In the genomic region with DNA sequence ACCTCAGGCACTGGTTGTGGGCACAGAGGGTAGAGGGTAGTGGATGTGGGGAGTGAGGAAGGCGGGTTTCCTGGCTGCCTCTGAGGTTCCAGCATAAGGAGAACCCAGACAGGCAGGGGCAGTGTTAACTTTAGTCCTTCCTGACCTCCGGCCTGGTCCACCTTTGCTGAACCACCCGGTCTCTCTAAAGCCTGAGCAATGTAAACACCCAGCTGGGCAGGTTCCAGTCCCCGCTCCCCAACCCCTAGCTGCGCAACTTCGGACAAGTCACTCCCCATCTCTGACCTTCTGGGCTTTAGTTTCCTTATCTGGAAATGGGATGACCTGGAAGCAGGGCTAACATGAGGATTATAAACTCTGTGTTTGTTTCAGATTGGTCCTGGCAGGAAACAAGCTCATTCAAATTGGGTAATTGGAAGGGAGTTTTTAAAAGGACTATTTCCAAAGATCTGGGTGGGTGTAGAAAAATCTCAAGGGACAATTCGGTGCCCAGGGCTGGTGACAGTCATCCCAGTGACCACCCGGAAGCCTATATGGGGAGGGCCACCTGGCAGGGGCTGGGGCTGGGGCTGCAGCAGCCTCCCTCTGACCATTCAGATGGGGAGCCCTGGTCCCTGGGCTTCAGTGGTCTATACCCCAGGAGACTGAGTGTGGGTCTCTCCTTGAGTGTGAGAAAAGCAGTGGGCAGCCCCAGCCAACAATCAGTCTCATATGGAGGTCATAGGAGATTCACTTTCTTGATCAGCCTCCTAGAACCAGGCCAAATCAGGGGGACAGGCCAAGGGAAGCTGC, we compare ENCODE assay signal across 33 cellular contexts.
"Had no signal": no experiment of that assay in that cellular context is flagged by ENCODE, and none has a peak within 500 bp of the region (broad histone marks: within the 10 kb centered on the region; RNA-seq: fewer than 3 reads in every experiment).

No MANE protein-coding gene starts in this region.

- H3K27ac ChIP-seq: epithelial cell of prostate, gastroesophageal sphincter, heart right ventricle, parathyroid adenoma, skin epidermis, spleen, testis, tibial artery had no signal

- H3K4me1 Mint-ChIP-seq: immature natural killer cell; naive B cell; stimulated activated memory B cell treated with anti-CD40 and anti-IgM and Interleukin-4, amounts not matched to agents 10 μg/mL and 1 μg/mL and 100 μg/mL, for 72 hours had no signal

- H3K27ac Mint-ChIP-seq: dendritic cell treated with granulocyte-macrophage colony-stimulating factor and Interleukin-4, amounts not matched to agents 40 ng/mL and 50 ng/mL, for 4 days; endodermal cell; immature natural killer cell; memory B cell; mesothelial cell of epicardium; naive B cell; natural killer cell treated with Interleukin-12 subunit alpha and Interleukin-12 subunit beta and Interleukin-15 and Interleukin-18, amount 100 ng/mL, for 72 hours; progenitor cell of endocrine pancreas; stimulated activated memory B cell treated with anti-CD40 and anti-IgM and Interleukin-4, amounts not matched to agents 10 μg/mL and 1 μg/mL and 100 μg/mL, for 72 hours; type B pancreatic cell had no signal

- H3K4me1 ChIP-seq: gastroesophageal sphincter, heart right ventricle, parathyroid adenoma, spleen, testis, tibial artery had no signal

- H3K9me3 ChIP-seq: gastroesophageal sphincter, heart right ventricle, mucosa of descending colon, spleen, testis, tibial artery had no signal

- H3K36me3 Mint-ChIP-seq: immature natural killer cell; memory B cell; mesothelial cell of epicardium; naive B cell; natural killer cell treated with Interleukin-12 subunit alpha and Interleukin-12 subunit beta and Interleukin-15 and Interleukin-18, amount 100 ng/mL, for 72 hours; stimulated activated memory B cell treated with anti-CD40 and anti-IgM and Interleukin-4, amounts not matched to agents 10 μg/mL and 1 μg/mL and 100 μg/mL, for 72 hours; type B pancreatic cell had no signal

- ATAC-seq: esophagus mucosa; gastroesophageal sphincter; heart right ventricle; left colon; left ventricle myocardium superior; mucosa of descending colon; stimulated activated memory B cell treated with anti-CD40 and anti-IgM and Interleukin-4, amounts not matched to agents 10 μg/mL and 1 μg/mL and 100 μg/mL, for 72 hours; stimulated activated naive CD8-positive, alpha-beta T cell treated with anti-CD3 and anti-CD28 coated beads, Interleukin-15, Interleukin-2, amounts not matched to agents 100 U/mL and 50 U/mL, for 24 hours had no signal

- DNase-seq: cerebellar nuclear complex; effector CD8-positive, alpha-beta T cell; endodermal cell; foreskin fibroblast; heart right ventricle; hippocampal formation; immature natural killer cell; islet precursor cell; kidney glomerular epithelial cell; left colon; left ventricle myocardium superior; mucosa of descending colon; naive B cell; spleen; stimulated activated CD4-positive, alpha-beta T cell treated with anti-CD3 and anti-CD28 coated beads, Interleukin-4, amount 100 ng/mL, for 4 hours; stimulated activated naive CD8-positive, alpha-beta T cell treated with anti-CD3 and anti-CD28 coated beads, Interleukin-15, Interleukin-2, amounts not matched to agents 100 U/mL and 50 U/mL, for 24 hours; substantia nigra; testis; tibial artery had no signal

- H3K36me3 ChIP-seq: gastroesophageal sphincter, heart right ventricle, spleen, tibial artery had no signal

- H3K9ac ChIP-seq: parathyroid adenoma had no signal

- H3K4me3 ChIP-seq: gastroesophageal sphincter, heart right ventricle, lung, mucosa of descending colon, skin epidermis, spleen, testis, tibial artery had no signal

- H3K27me3 ChIP-seq: testis had no signal

- H3K9me3 Mint-ChIP-seq: dendritic cell treated with granulocyte-macrophage colony-stimulating factor and Interleukin-4, amounts not matched to agents 40 ng/mL and 50 ng/mL, for 4 days; endodermal cell; immature natural killer cell; memory B cell; mesothelial cell of epicardium; naive B cell; natural killer cell treated with Interleukin-12 subunit alpha and Interleukin-12 subunit beta and Interleukin-15 and Interleukin-18, amount 100 ng/mL, for 72 hours; neural crest cell; type B pancreatic cell had no signal

- H3K4me3 Mint-ChIP-seq: dendritic cell treated with granulocyte-macrophage colony-stimulating factor and Interleukin-4, amounts not matched to agents 40 ng/mL and 50 ng/mL, for 4 days; endodermal cell; immature natural killer cell; memory B cell; mesothelial cell of epicardium; natural killer cell treated with Interleukin-12 subunit alpha and Interleukin-12 subunit beta and Interleukin-15 and Interleukin-18, amount 100 ng/mL, for 72 hours; neural crest cell; stimulated activated memory B cell treated with anti-CD40 and anti-IgM and Interleukin-4, amounts not matched to agents 10 μg/mL and 1 μg/mL and 100 μg/mL, for 72 hours; type B pancreatic cell had no signal
